In genomic region chr6:113855500-113856010, GRCh38 we compare ENCODE assay signal across 8 cellular contexts. TPM values are rescaled to one million over a fixed set of nuclear protein-coding genes. Genes with fewer than 3 reads are reported as not detected.
DNase-seq lines count a peak whose midpoint lies in the region; ATAC-seq and TF ChIP-seq lines count a peak whose summit lies in the region.

No MANE protein-coding gene starts in this region.

- H3K36me3 Mint-ChIP-seq in endodermal cell (ENCODE audit: low read depth) = peaks cover 2% of the 10 kb centered on the region

- H3K4me1 ChIP-seq in endodermal cell (ENCODE audit: control insufficient read depth, insufficient read depth, low read length) = no peaks in the 10 kb centered on the region
- peaks cover 14% of the 10 kb centered on the region for H3K4me1 ChIP-seq in mucosa of descending colon (ENCODE audit: low read depth)

- intact Hi-C loops in mucosa of descending colon (cut with DNase I, micrococcal nuclease) = loop anchor here in 1 of 2 donors (5.0 to 10.0 kb wide), 2 partner anchors 291 to 443 kb away; no protein-coding TSS in a partner anchor

- peak overlapping the region; percentile 9 for H3K27ac Mint-ChIP-seq in endodermal cell

- 1 to 2% methylated on average over 14 to 17 of the region's 17 CpGs for WGBS in endodermal cell (ENCODE audit: insufficient coverage in 1 of 2, insufficient read length in 1 of 2), 2 experiments

- H3K4me1 Mint-ChIP-seq in endodermal cell = peaks cover 2% of the 10 kb centered on the region

- peak overlapping the region; percentile 99 for H3K9ac ChIP-seq in endodermal cell (ENCODE audit: extremely low read depth, low read length, poor library complexity, severe bottlenecking)

- H3K27me3 Mint-ChIP-seq in endodermal cell (ENCODE audit: insufficient read depth) = peaks cover 40% of the 10 kb centered on the region

- TF ChIP-seq CTCF in endodermal cell (conservative IDR thresholded peaks at IDR 0.05) = no peak
- no peak for TF ChIP-seq CTCF in mucosa of descending colon (IDR thresholded peaks at IDR 0.05)

- peak; percentile 23 for DNase-seq in NOMO-1 treated with DMSO at 0.1 percent for 48 hours (lab: John Stamatoyannopoulos, UW; ENCODE audit: unreplicated experiment)
- no peak for DNase-seq in NOMO-1 treated with dmso at 0.1 percent for 144 hours (lab: John Stamatoyannopoulos, UW; ENCODE audit: unreplicated experiment)
- DNase-seq in OCI-M1 (lab: John Stamatoyannopoulos, UW) = peak; percentile 46
- peak; percentile 76 for DNase-seq in endodermal cell
- peak; percentile 53 to 65 (median 60) for DNase-seq in mucosa of descending colon
- DNase-seq in NK-92 treated with Interleukin-12 subunit alpha and Interleukin-12 subunit beta, amount 100 ng/mL, for 24 hours (lab: John Stamatoyannopoulos, UW) = no peak
- DNase-seq in iPS-NIHi7 (ENCODE audit: extremely low spot score) = no peak

- H3K4me3 Mint-ChIP-seq in endodermal cell = no peak overlapping the region

- peak overlapping the region; percentile 99 for H3K27ac ChIP-seq in endodermal cell (ENCODE audit: low read depth, low read length)

- no peaks in the 10 kb centered on the region for H3K9me3 Mint-ChIP-seq in endodermal cell

- no peak for ATAC-seq in mucosa of descending colon
- ATAC-seq in GM18873 (IDR thresholded peaks at IDR 0.05; ENCODE audit: low FRiP score, unreplicated experiment) = no peak

- H3K4me3 ChIP-seq in endodermal cell (ENCODE audit: low read length) (peak overlapping the region; percentile 99), mucosa of descending colon (no peak overlapping the region)

- H3K9me3 ChIP-seq in endodermal cell (ENCODE audit: control insufficient read depth, low read length) (no peaks in the 10 kb centered on the region), mucosa of descending colon (no peaks in the 10 kb centered on the region)

- peaks cover 49% of the 10 kb centered on the region for H3K27me3 ChIP-seq in endodermal cell (ENCODE audit: control insufficient read depth, insufficient read depth, low read length, poor library complexity, severe bottlenecking)

- peaks cover 3% of the 10 kb centered on the region for H3K36me3 ChIP-seq in endodermal cell (ENCODE audit: control insufficient read depth, insufficient read depth, low read length)
- no peaks in the 10 kb centered on the region for H3K36me3 ChIP-seq in mucosa of descending colon (ENCODE audit: low read depth)

RNA-seq across cellular contexts. Expression of gene MARCKS, which starts 1.6 kb away (rescaled TPM):
- total RNA-seq in endodermal cell = 10 to 100 TPM; 77.2 to 83.8 TPM
- polyA plus RNA-seq in endodermal cell (2013, experiment 1 of 2) = 280 TPM
- polyA plus RNA-seq in endodermal cell (2013, experiment 2 of 2) = 268 TPM
- total RNA-seq in mucosa of descending colon = 100 to 1,000 TPM; 131 to 245 (median 136) TPM

Comparison
In these comparisons a context has a peak if more than half of its experiments do, and no peak if none do; other contexts are left out.
1. DNase-seq: peak in NOMO-1 treated with DMSO at 0.1 percent for 48 hours (single experiment), OCI-M1 (single experiment), endodermal cell (single experiment) and mucosa of descending colon (3 of 3); none in NOMO-1 treated with dmso at 0.1 percent for 144 hours (single experiment), NK-92 treated with Interleukin-12 subunit alpha and Interleukin-12 subunit beta, amount 100 ng/mL, for 24 hours (single experiment) and iPS-NIHi7 (single experiment).